ENCODE assay signal across 1 cellular context in genomic region chr9:76458903-76459690, GRCh38.
TF ChIP-seq lines count a peak whose summit lies in the region.

GCNT1 (plus strand) TSS chr9:76459182; CDS start chr9:76502382, 43,200 bp downstream.

TF ChIP-seq in HEK293, 187 proteins besides CTCF, POLR2A, EP300 and RAD21 (continued from another document):
- TF ChIP-seq ZNF324 (tag by site-specific recombination; IDR thresholded peaks at IDR 0.05), result no peak
